In genomic region chr10:1168763-1169162, GRCh38 we compare ENCODE assay signal across 25 cellular contexts.
"Had no signal": no experiment of that assay in that cellular context is flagged by ENCODE, and none has a peak within 500 bp of the region (broad histone marks: within the 10 kb centered on the region; RNA-seq: fewer than 3 reads in every experiment).

No MANE protein-coding gene starts in this region.

- H3K4me3 ChIP-seq: adrenal gland, ascending aorta, lower lobe of right lung, thyroid gland had no signal

- FAIRE-seq: colon, endothelial cell of umbilical vein, frontal cortex, islet of Langerhans, TTC549 had no signal

- H3K4me1 ChIP-seq: adrenal gland, ascending aorta, lower lobe of right lung, thyroid gland had no signal

- H3K36me3 ChIP-seq: adrenal gland, ascending aorta, brain microvascular endothelial cell, lower lobe of right lung, thyroid gland, WERI-Rb-1 had no signal

- H3K27me3 ChIP-seq: adrenal gland, ascending aorta, brain microvascular endothelial cell, thyroid gland had no signal

- H3K27ac ChIP-seq: adrenal gland, ascending aorta, brain microvascular endothelial cell, lower lobe of right lung, thyroid gland, WERI-Rb-1 had no signal

- H3K9me3 ChIP-seq: adrenal gland, ascending aorta, lower lobe of right lung, thyroid gland had no signal

- ATAC-seq: activated CD8-positive, alpha-beta T cell treated with anti-CD3 and anti-CD28 coated beads, Interleukin-2, amount 10 ng/mL, durations not matched to agents 7 days and 5 days; esophagus mucosa; lower lobe of right lung; T-cell had no signal

- DNase-seq: activated CD4-positive, alpha-beta T cell treated with anti-CD3 and anti-CD28 coated beads for 1 hour; activated CD4-positive, alpha-beta T cell treated with anti-CD3 and anti-CD28 coated beads, Interleukin-2, amount 50 U/mL, for 1 hour; activated CD8-positive, alpha-beta T cell treated with anti-CD3 and anti-CD28 coated beads, Interleukin-2, amount 10 ng/mL, durations not matched to agents 7 days and 5 days; adrenal gland; brain microvascular endothelial cell; central memory CD4-positive, alpha-beta T cell; effector memory CD4-positive, alpha-beta T cell; glutamatergic neuron; hippocampal formation; lower lobe of right lung; mesendoderm; naive B cell; occipital lobe; stimulated activated CD4-positive, alpha-beta T cell treated with anti-CD3 and anti-CD28 coated beads, Interleukin-4, amount 100 ng/mL, for 4 hours; substantia nigra; T-cell; thyroid gland; WERI-Rb-1 had no signal
